17 cellular contexts compared by ENCODE assay signal in genomic region chr11:113341388-113342165, GRCh38. TPM values are rescaled to one million over a fixed set of nuclear protein-coding genes. Genes with fewer than 3 reads are reported as not detected.
"Had no signal": no experiment of that assay in that cellular context is flagged by ENCODE, and none has a peak within 500 bp of the region (broad histone marks: within the 10 kb centered on the region; RNA-seq: fewer than 3 reads in every experiment).

No MANE protein-coding gene starts in this region.

- H3K27ac ChIP-seq: body of pancreas, coronary artery, foreskin keratinocyte, neural progenitor cell had no signal

- DNase-seq: activated CD4-positive, alpha-beta T cell treated with anti-CD3 and anti-CD28 coated beads, Interleukin-2, amount 50 U/mL, for 1 hour; activated naive CD8-positive, alpha-beta T cell treated with anti-CD3 and anti-CD28 coated beads for 36 hours; amygdala; body of pancreas; central memory CD4-positive, alpha-beta T cell; effector CD8-positive, alpha-beta T cell; foreskin keratinocyte; left colon; mammary epithelial cell; naive B cell had no signal

- H3K9me3 Mint-ChIP-seq: activated naive CD8-positive, alpha-beta T cell treated with anti-CD3 and anti-CD28 coated beads for 36 hours; activated T-helper 1 cell treated with anti-CD3 and anti-CD28 coated beads, Interleukin-12 subunit alpha, Interleukin-12 subunit beta, Interleukin-2, Interleukin-4 antibody, amounts not matched to agents 30 ng/mL and 10 ng/mL and 1 ng/mL, durations not matched to agents 14 hours and 24 hours and 36 hours; naive B cell; neural progenitor cell; stimulated activated effector memory CD8-positive, alpha-beta T cell treated with anti-CD3 and anti-CD28 coated beads, Interleukin-12 subunit alpha, Interleukin-12 subunit beta, amount 100 ng/mL, for 72 hours had no signal

- H3K27me3 Mint-ChIP-seq: activated naive CD8-positive, alpha-beta T cell treated with anti-CD3 and anti-CD28 coated beads for 36 hours; naive B cell had no signal

- H3K4me3 Mint-ChIP-seq: activated naive CD8-positive, alpha-beta T cell treated with anti-CD3 and anti-CD28 coated beads for 36 hours; activated T-helper 1 cell treated with anti-CD3 and anti-CD28 coated beads, Interleukin-12 subunit alpha, Interleukin-12 subunit beta, Interleukin-2, Interleukin-4 antibody, amounts not matched to agents 30 ng/mL and 10 ng/mL and 1 ng/mL, durations not matched to agents 14 hours and 24 hours and 36 hours; naive B cell; neural progenitor cell; stimulated activated effector memory CD8-positive, alpha-beta T cell treated with anti-CD3 and anti-CD28 coated beads, Interleukin-12 subunit alpha, Interleukin-12 subunit beta, amount 100 ng/mL, for 72 hours had no signal

- ATAC-seq: body of pancreas; foreskin keratinocyte; left colon; stimulated activated effector memory CD8-positive, alpha-beta T cell treated with anti-CD3 and anti-CD28 coated beads, Interleukin-12 subunit alpha, Interleukin-12 subunit beta, amount 100 ng/mL, for 72 hours had no signal

- H3K27ac Mint-ChIP-seq: activated naive CD8-positive, alpha-beta T cell treated with anti-CD3 and anti-CD28 coated beads for 36 hours; activated T-helper 1 cell treated with anti-CD3 and anti-CD28 coated beads, Interleukin-12 subunit alpha, Interleukin-12 subunit beta, Interleukin-2, Interleukin-4 antibody, amounts not matched to agents 30 ng/mL and 10 ng/mL and 1 ng/mL, durations not matched to agents 14 hours and 24 hours and 36 hours; neural progenitor cell; stimulated activated effector memory CD8-positive, alpha-beta T cell treated with anti-CD3 and anti-CD28 coated beads, Interleukin-12 subunit alpha, Interleukin-12 subunit beta, amount 100 ng/mL, for 72 hours had no signal

- H3K4me1 Mint-ChIP-seq: activated naive CD8-positive, alpha-beta T cell treated with anti-CD3 and anti-CD28 coated beads for 36 hours; naive B cell; neural progenitor cell; stimulated activated effector memory CD8-positive, alpha-beta T cell treated with anti-CD3 and anti-CD28 coated beads, Interleukin-12 subunit alpha, Interleukin-12 subunit beta, amount 100 ng/mL, for 72 hours had no signal

RNA-seq across cellular contexts. Expression of gene ANKK1, which starts 46.0 kb away (rescaled TPM):
- total RNA-seq: activated T-helper 1 cell treated with anti-CD3 and anti-CD28 coated beads, Interleukin-12 subunit alpha, Interleukin-12 subunit beta, Interleukin-2, Interleukin-4 antibody, amounts not matched to agents 30 ng/mL and 10 ng/mL and 1 ng/mL, durations not matched to agents 14 hours and 24 hours and 36 hours; endothelial cell of umbilical vein; osteocyte; T-helper 2 cell treated with Interferon-gamma antibody and Interleukin-4, amounts not matched to agents 100 ng/mL and 5 ng/mL, for 36 hours had no signal
